ENCODE assay signal across 9 cellular contexts in genomic region chr11:12377824-12378593, GRCh38. TPM values are rescaled to one million over a fixed set of nuclear protein-coding genes. Genes with fewer than 3 reads are reported as not detected.
A peak's percentile ranks its signal among the peaks of the same experiment; 100 is the strongest.
DNase-seq lines count a peak whose midpoint lies in the region; ATAC-seq and TF ChIP-seq lines count a peak whose summit lies in the region.
"Had no signal": no experiment of that assay in that cellular context is flagged by ENCODE, and none has a peak within 500 bp of the region (broad histone marks: within the 10 kb centered on the region; RNA-seq: fewer than 3 reads in every experiment).

No MANE protein-coding gene starts in this region.

- H3K4me3 ChIP-seq in colonic mucosa: peak overlapping the region; percentile 51

- H3K4me1 Mint-ChIP-seq in stimulated activated naive CD8-positive, alpha-beta T cell treated with anti-CD3 and anti-CD28 coated beads, Interleukin-15, amount 100 ng/mL, for 72 hours: peaks cover 14% of the 10 kb centered on the region
- H3K4me1 Mint-ChIP-seq: B cell had no signal

- POLR2A ChIA-PET in RWPE1 (lab: Yijun Ruan, JAX; ENCODE audit: low non-redundant PET): no interaction called here

- no peaks in the 10 kb centered on the region for H3K9me3 ChIP-seq in colonic mucosa

- intact Hi-C loops in colonic mucosa (cut with DNase I): loop anchor here (5.0 kb wide), 1 partner anchor 46 kb away; no protein-coding TSS in a partner anchor

- no peaks in the 10 kb centered on the region for H3K9me3 Mint-ChIP-seq in stimulated activated naive CD8-positive, alpha-beta T cell treated with anti-CD3 and anti-CD28 coated beads, Interleukin-15, amount 100 ng/mL, for 72 hours

- no peak overlapping the region for H3K27ac Mint-ChIP-seq in stimulated activated naive CD8-positive, alpha-beta T cell treated with anti-CD3 and anti-CD28 coated beads, Interleukin-15, amount 100 ng/mL, for 72 hours
- H3K27ac Mint-ChIP-seq: B cell had no signal

- no peaks in the 10 kb centered on the region for H3K4me1 ChIP-seq in colonic mucosa

- H3K36me3 ChIP-seq in colonic mucosa: no peaks in the 10 kb centered on the region

- DNase-seq in NCI-H1092 treated with DMSO at 0.1 percent for 48 hours (lab: John Stamatoyannopoulos, UW) (peak; percentile 39), NCI-H1092 (lab: John Stamatoyannopoulos, UW) (no peak), RWPE1 (ENCODE audit: low spot score) (peak; percentile 69), colonic mucosa (peak; percentile 86), kidney glomerular epithelial cell (lab: John Stamatoyannopoulos, UW) (peak; percentile 79)
- DNase-seq in stimulated activated naive CD8-positive, alpha-beta T cell treated with anti-CD3 and anti-CD28 coated beads, Interleukin-15, amount 100 ng/mL, for 72 hours: no peak

- CTCF ChIA-PET in RWPE1 (lab: Yijun Ruan, JAX): no interaction called here

- peak overlapping the region; percentile 91 for H3K27ac ChIP-seq in RWPE1
- peak overlapping the region; percentile 97 for H3K27ac ChIP-seq in colonic mucosa

- peak; percentile 72 for ATAC-seq in stimulated activated naive CD8-positive, alpha-beta T cell treated with anti-CD3 and anti-CD28 coated beads, Interleukin-15, amount 100 ng/mL, for 72 hours
- ATAC-seq in HG03159 (IDR thresholded peaks at IDR 0.05; ENCODE audit: unreplicated experiment) (no peak), GM21576 (IDR thresholded peaks at IDR 0.05; ENCODE audit: unreplicated experiment) (no peak)

- H3K27me3 ChIP-seq in colonic mucosa: no peaks in the 10 kb centered on the region

- peaks cover 46% of the 10 kb centered on the region for H3K27me3 Mint-ChIP-seq in stimulated activated naive CD8-positive, alpha-beta T cell treated with anti-CD3 and anti-CD28 coated beads, Interleukin-15, amount 100 ng/mL, for 72 hours

- peak overlapping the region; percentile 75 to 80 for H3K9ac ChIP-seq in colonic mucosa (ENCODE audit: low read depth in 2 of 2, low read length in 2 of 2)

- TF ChIP-seq CTCF in RWPE1 (conservative IDR thresholded peaks at IDR 0.05; ENCODE audit: low read depth) (peak; percentile 57), colonic mucosa (IDR thresholded peaks at IDR 0.05) (no peak)

- peak overlapping the region; percentile 69 to 84 for H3K4me3 Mint-ChIP-seq in stimulated activated naive CD8-positive, alpha-beta T cell treated with anti-CD3 and anti-CD28 coated beads, Interleukin-15, amount 100 ng/mL, for 72 hours
- H3K4me3 Mint-ChIP-seq: B cell had no signal

RNA-seq across cellular contexts. Expression of gene PARVA, which starts 0.6 kb away (rescaled TPM):
- total RNA-seq in colonic mucosa: 10 to 100 TPM; 61.8 to 78.5 TPM
- total RNA-seq: B cell had no signal

Comparison
In these comparisons a context has a peak if more than half of its experiments do, and no peak if none do; other contexts are left out.
1. DNase-seq: peak in NCI-H1092 treated with DMSO at 0.1 percent for 48 hours (single experiment), RWPE1 (single experiment), colonic mucosa (single experiment) and kidney glomerular epithelial cell (single experiment); none in NCI-H1092 (single experiment) and stimulated activated naive CD8-positive, alpha-beta T cell treated with anti-CD3 and anti-CD28 coated beads, Interleukin-15, amount 100 ng/mL, for 72 hours (0 of 2).